ENCODE assay signal across 20 cellular contexts in the genomic region with DNA sequence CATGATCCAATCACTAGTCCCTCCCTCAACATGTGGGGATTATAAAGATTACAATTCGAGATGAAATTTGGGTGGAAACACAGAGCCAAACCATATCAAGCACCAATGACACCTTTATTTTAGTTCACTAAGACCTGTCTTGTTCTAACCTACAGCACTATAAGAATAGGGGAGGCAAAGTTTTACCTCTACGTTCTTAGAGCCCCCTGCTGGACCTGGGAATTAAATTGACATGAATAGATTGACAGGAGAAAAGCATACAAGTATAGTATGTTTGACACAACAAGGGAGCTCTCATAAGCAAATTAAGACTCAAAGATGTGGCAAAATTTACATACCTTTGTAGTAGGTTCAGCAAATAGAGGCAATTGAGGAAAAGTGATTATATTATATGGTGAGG.
DNase-seq lines count a peak whose midpoint lies in the region; ATAC-seq, FAIRE-seq and TF ChIP-seq lines count a peak whose summit lies in the region.
"Had no signal": no experiment of that assay in that cellular context is flagged by ENCODE, and none has a peak within 500 bp of the region (broad histone marks: within the 10 kb centered on the region; RNA-seq: fewer than 3 reads in every experiment).

No MANE protein-coding gene starts in this region.

- H4K8ac ChIP-seq in H9 (replicated peaks; ENCODE audit: insufficient read length, low read depth, low read length) = no peak overlapping the region

- no peak overlapping the region for H3K27ac Mint-ChIP-seq in H9
- no peak overlapping the region for H3K27ac Mint-ChIP-seq in stimulated activated effector memory CD8-positive, alpha-beta T cell treated with anti-CD3 and anti-CD28 coated beads, Interleukin-12 subunit alpha, Interleukin-12 subunit beta, amount 100 ng/mL, for 72 hours
- H3K27ac Mint-ChIP-seq in activated T-cell treated with anti-CD3 and anti-CD28 coated beads, Interleukin-2, amount 50 U/mL, for 72 hours = no peak overlapping the region
- H3K27ac Mint-ChIP-seq: activated CD8-positive, alpha-beta T cell treated with anti-CD3 and anti-CD28 coated beads, Interleukin-2, amount 10 ng/mL, durations not matched to agents 7 days and 5 days; activated naive CD8-positive, alpha-beta T cell treated with anti-CD3 and anti-CD28 coated beads, Interleukin-2, amount 10 ng/mL, durations not matched to agents 7 days and 5 days; mesothelial cell of epicardium; T-cell had no signal

- no peak overlapping the region for H3K4me3 Mint-ChIP-seq in H9
- no peak overlapping the region for H3K4me3 Mint-ChIP-seq in stimulated activated effector memory CD8-positive, alpha-beta T cell treated with anti-CD3 and anti-CD28 coated beads, Interleukin-12 subunit alpha, Interleukin-12 subunit beta, amount 100 ng/mL, for 72 hours
- no peak overlapping the region for H3K4me3 Mint-ChIP-seq in activated T-cell treated with anti-CD3 and anti-CD28 coated beads, Interleukin-2, amount 50 U/mL, for 72 hours
- H3K4me3 Mint-ChIP-seq: activated CD8-positive, alpha-beta T cell treated with anti-CD3 and anti-CD28 coated beads, Interleukin-2, amount 10 ng/mL, durations not matched to agents 7 days and 5 days; activated naive CD8-positive, alpha-beta T cell treated with anti-CD3 and anti-CD28 coated beads, Interleukin-2, amount 10 ng/mL, durations not matched to agents 7 days and 5 days; mesothelial cell of epicardium; neural crest cell; T-cell had no signal

- peaks cover 4 to 22% (median 6%) of the 10 kb centered on the region in 3 experiments; a peak in 3 of 7 replicates for H3K36me3 Mint-ChIP-seq in H9 (ENCODE audit: insufficient read depth in 1 of 3, low read depth in 3 of 3)
- H3K36me3 Mint-ChIP-seq in stimulated activated effector memory CD8-positive, alpha-beta T cell treated with anti-CD3 and anti-CD28 coated beads, Interleukin-12 subunit alpha, Interleukin-12 subunit beta, amount 100 ng/mL, for 72 hours = no peaks in the 10 kb centered on the region
- H3K36me3 Mint-ChIP-seq in activated T-cell treated with anti-CD3 and anti-CD28 coated beads, Interleukin-2, amount 50 U/mL, for 72 hours (ENCODE audit: insufficient read depth in 2 of 2) = no peaks in the 10 kb centered on the region
- H3K36me3 Mint-ChIP-seq: activated naive CD8-positive, alpha-beta T cell treated with anti-CD3 and anti-CD28 coated beads, Interleukin-2, amount 10 ng/mL, durations not matched to agents 7 days and 5 days; T-cell had no signal

- no peak overlapping the region for H2BK12ac ChIP-seq in H9 (ENCODE audit: insufficient read length, low read depth, low read length)

- no peak overlapping the region for H2BK120ac ChIP-seq in H9 (ENCODE audit: low read depth, low read length, poor library complexity, severe bottlenecking)

- no peaks in the 10 kb centered on the region for H3K36me3 ChIP-seq in bronchial epithelial cell (ENCODE audit: control insufficient read depth, insufficient read depth, low read length)

- TF ChIP-seq CTCF in C4-2B (conservative IDR thresholded peaks at IDR 0.05) = peak; percentile 25
- peak; percentile 45; the same call in 2 of the 3 replicates for TF ChIP-seq CTCF in H9 (conservative IDR thresholded peaks at IDR 0.05)
- no peak for TF ChIP-seq CTCF in bronchial epithelial cell (IDR thresholded peaks at IDR 0.05; ENCODE audit: insufficient read depth, low read length, severe bottlenecking)

- no peak overlapping the region for H3K23ac ChIP-seq in H9 (ENCODE audit: insufficient read length, low read depth, low read length)

- H3K9me3 ChIP-seq in H9 (ENCODE audit: control insufficient read depth, low read depth, low read length) = peaks cover 5% of the 10 kb centered on the region

- no peak overlapping the region for H4K5ac ChIP-seq in H9 (ENCODE audit: insufficient read length, low read depth, low read length)

- DNase-seq in H9 = no peak
- DNase-seq in NCI-H526 (lab: John Stamatoyannopoulos, UW) = peak; percentile 14 to 43
- peak; percentile 1 for DNase-seq in bronchial epithelial cell (ENCODE audit: low read depth)
- DNase-seq in KG1 (lab: John Stamatoyannopoulos, UW) = no peak
- no peak for DNase-seq in stimulated activated effector memory CD8-positive, alpha-beta T cell treated with anti-CD3 and anti-CD28 coated beads, Interleukin-12 subunit alpha, Interleukin-12 subunit beta, amount 100 ng/mL, for 72 hours (ENCODE audit: low spot score in 2 of 2)
- DNase-seq in activated T-cell treated with anti-CD3 and anti-CD28 coated beads, Interleukin-2, amount 50 U/mL, for 72 hours = no peak
- DNase-seq: activated CD8-positive, alpha-beta T cell treated with anti-CD3 and anti-CD28 coated beads, Interleukin-2, amount 10 ng/mL, durations not matched to agents 7 days and 5 days; activated naive CD8-positive, alpha-beta T cell treated with anti-CD3 and anti-CD28 coated beads, Interleukin-2, amount 10 ng/mL, durations not matched to agents 7 days and 5 days; COR-L47; dermis blood vessel endothelial cell; left cardiac atrium; NCI-H1092 treated with DMSO at 0.1 percent for 48 hours; NCI-H748 treated with DMSO at 0.1 percent for 48 hours; T-cell had no signal

- no peak overlapping the region for H3K56ac ChIP-seq in H9 (ENCODE audit: insufficient read length, low read depth, low read length)

- H2BK20ac ChIP-seq in H9 (ENCODE audit: low read depth, low read length, poor library complexity, severe bottlenecking) = no peak overlapping the region

- no peak overlapping the region for H2AFZ ChIP-seq in H9 (ENCODE audit: low read length)

- no peaks in the 10 kb centered on the region for H3K4me1 ChIP-seq in H9 (ENCODE audit: insufficient read depth, low read length)

- H3K79me1 ChIP-seq in H9 (ENCODE audit: insufficient read depth, low read depth, low read length, poor library complexity, severe bottlenecking) = no peaks in the 10 kb centered on the region

- no peak for FAIRE-seq in bronchial epithelial cell (lab: Jason Lieb, UNC)
- FAIRE-seq: G401.6 had no signal

- no peak overlapping the region for H4K91ac ChIP-seq in H9 (ENCODE audit: insufficient read length, low read depth, low read length)

- H3K27me3 ChIP-seq in H9 (ENCODE audit: insufficient read depth, low read length) (no peaks in the 10 kb centered on the region), bronchial epithelial cell (ENCODE audit: control insufficient read depth, insufficient read depth, low read length) (no peaks in the 10 kb centered on the region)

- no peak overlapping the region for H3T11ph ChIP-seq in H9 (ENCODE audit: low read length)

- H3K4me2 ChIP-seq in H9 (ENCODE audit: insufficient read depth, insufficient read length, low read length) = no peak overlapping the region

- H2BK15ac ChIP-seq in H9 (ENCODE audit: low read depth, low read length) = no peak overlapping the region

- H3K27me3 Mint-ChIP-seq in H9 (ENCODE audit: low read depth) = no peaks in the 10 kb centered on the region; the same call in 1 of the 2 replicates
- H3K27me3 Mint-ChIP-seq in activated T-cell treated with anti-CD3 and anti-CD28 coated beads, Interleukin-2, amount 50 U/mL, for 72 hours (ENCODE audit: low read depth) = no peaks in the 10 kb centered on the region
- H3K27me3 Mint-ChIP-seq: activated naive CD8-positive, alpha-beta T cell treated with anti-CD3 and anti-CD28 coated beads, Interleukin-2, amount 10 ng/mL, durations not matched to agents 7 days and 5 days; T-cell had no signal

- H3K14ac ChIP-seq in H9 (ENCODE audit: insufficient read depth, low read length) = no peak overlapping the region

- ATAC-seq in stimulated activated effector memory CD8-positive, alpha-beta T cell treated with anti-CD3 and anti-CD28 coated beads, Interleukin-12 subunit alpha, Interleukin-12 subunit beta, amount 100 ng/mL, for 72 hours = no peak
- ATAC-seq in HG03571 (IDR thresholded peaks at IDR 0.05; ENCODE audit: unreplicated experiment) = no peak
- no peak for ATAC-seq in activated T-cell treated with anti-CD3 and anti-CD28 coated beads, Interleukin-2, amount 50 U/mL, for 72 hours (replicated peaks in 1 of 2)
- ATAC-seq: activated CD8-positive, alpha-beta T cell treated with anti-CD3 and anti-CD28 coated beads, Interleukin-2, amount 10 ng/mL, durations not matched to agents 7 days and 5 days; left cardiac atrium; T-cell had no signal

- no CpG with 5 or more reads among the region's 2 CpGs for WGBS in H9 (ENCODE audit: extremely low coverage, insufficient read length, low lambda C conversion rate)

- H2BK5ac ChIP-seq in H9 (ENCODE audit: insufficient read length, low read length) = no peak overlapping the region

- H3K4me3 ChIP-seq in bronchial epithelial cell (ENCODE audit: low read depth, low read length) = no peak overlapping the region

- no peaks in the 10 kb centered on the region for H3K79me2 ChIP-seq in H9 (ENCODE audit: insufficient read depth, low read length)

- H3K27ac ChIP-seq in C4-2B (no peak overlapping the region), H9 (ENCODE audit: insufficient read length, low read depth, low read length) (no peak overlapping the region)
- H3K27ac ChIP-seq: epithelial cell of prostate had no signal

- H4K20me1 ChIP-seq in H9 (ENCODE audit: control insufficient read depth, insufficient read depth, insufficient read length) = no peaks in the 10 kb centered on the region

- H3K4me1 Mint-ChIP-seq in H9 = no peaks in the 10 kb centered on the region
- H3K4me1 Mint-ChIP-seq in stimulated activated effector memory CD8-positive, alpha-beta T cell treated with anti-CD3 and anti-CD28 coated beads, Interleukin-12 subunit alpha, Interleukin-12 subunit beta, amount 100 ng/mL, for 72 hours = no peaks in the 10 kb centered on the region
- no peaks in the 10 kb centered on the region for H3K4me1 Mint-ChIP-seq in activated T-cell treated with anti-CD3 and anti-CD28 coated beads, Interleukin-2, amount 50 U/mL, for 72 hours (ENCODE audit: low read depth)
- H3K4me1 Mint-ChIP-seq: activated naive CD8-positive, alpha-beta T cell treated with anti-CD3 and anti-CD28 coated beads, Interleukin-2, amount 10 ng/mL, durations not matched to agents 7 days and 5 days; neural crest cell; T-cell had no signal

- H3K23me2 ChIP-seq in H9 (ENCODE audit: insufficient read length, low read depth, low read length, poor library complexity, severe bottlenecking) = no peaks in the 10 kb centered on the region

- H2AK5ac ChIP-seq in H9 (ENCODE audit: insufficient read length, low read length) = no peak overlapping the region

- H3K4ac ChIP-seq in H9 (ENCODE audit: low read depth, low read length) = no peak overlapping the region

- H3K9ac ChIP-seq in H9 (ENCODE audit: extremely low read depth, insufficient read length, low read length) = no peak overlapping the region

- H3K18ac ChIP-seq in H9 (ENCODE audit: insufficient read length, low read depth, low read length) = no peak overlapping the region

- H3K9me3 Mint-ChIP-seq in H9 = peaks cover 4 to 13% of the 10 kb centered on the region in 2 experiments; a peak in 4 of 5 replicates
- H3K9me3 Mint-ChIP-seq in stimulated activated effector memory CD8-positive, alpha-beta T cell treated with anti-CD3 and anti-CD28 coated beads, Interleukin-12 subunit alpha, Interleukin-12 subunit beta, amount 100 ng/mL, for 72 hours = no peaks in the 10 kb centered on the region
- H3K9me3 Mint-ChIP-seq in activated T-cell treated with anti-CD3 and anti-CD28 coated beads, Interleukin-2, amount 50 U/mL, for 72 hours = peaks cover 0 to 4% of the 10 kb centered on the region in 2 donors

Comparison
In these comparisons a context has a peak if more than half of its experiments do, and no peak if none do; other contexts are left out.
1. DNase-seq: peak in NCI-H526 (2 of 2) and bronchial epithelial cell (single experiment); none in H9 (single experiment), KG1 (single experiment), stimulated activated effector memory CD8-positive, alpha-beta T cell treated with anti-CD3 and anti-CD28 coated beads, Interleukin-12 subunit alpha, Interleukin-12 subunit beta, amount 100 ng/mL, for 72 hours (0 of 2) and activated T-cell treated with anti-CD3 and anti-CD28 coated beads, Interleukin-2, amount 50 U/mL, for 72 hours (0 of 2).